ENCODE assay signal across 8 cellular contexts in genomic region chr18:54357082-54357659, GRCh38. TPM values are rescaled to one million over a fixed set of nuclear protein-coding genes. Genes with fewer than 3 reads are reported as not detected.
DNase-seq lines count a peak whose midpoint lies in the region; ATAC-seq, FAIRE-seq and TF ChIP-seq lines count a peak whose summit lies in the region.

No MANE protein-coding gene starts in this region.

- H3K36me3 ChIP-seq in BJ (ENCODE audit: control insufficient read depth, insufficient read depth, low read length), result no peaks in the 10 kb centered on the region
- no peaks in the 10 kb centered on the region for H3K36me3 ChIP-seq in left ventricle myocardium inferior
- H3K36me3 ChIP-seq in skeletal muscle satellite cell (ENCODE audit: insufficient read depth, low read length), result peaks cover 10% of the 10 kb centered on the region

- no peaks in the 10 kb centered on the region for H3K9me3 Mint-ChIP-seq in activated CD8-positive, alpha-beta T cell treated with anti-CD3 and anti-CD28 coated beads, Interleukin-2, amount 10 ng/mL, durations not matched to agents 7 days and 5 days (ENCODE audit: insufficient read depth)

- peak overlapping the region; percentile 93 for H3K4me3 Mint-ChIP-seq in activated CD8-positive, alpha-beta T cell treated with anti-CD3 and anti-CD28 coated beads, Interleukin-2, amount 10 ng/mL, durations not matched to agents 7 days and 5 days

- FAIRE-seq in GM19239 (lab: Jason Lieb, UNC), result peak; percentile 76

- ATAC-seq in HG03575 (IDR thresholded peaks at IDR 0.05; ENCODE audit: extremely low read depth, insufficient number of reproducible peaks, low FRiP score, unreplicated experiment), result peak; percentile 20
- ATAC-seq in activated CD8-positive, alpha-beta T cell treated with anti-CD3 and anti-CD28 coated beads, Interleukin-2, amount 10 ng/mL, durations not matched to agents 7 days and 5 days, result no peak

- H3K4me1 ChIP-seq in left ventricle myocardium inferior (peaks cover 25% of the 10 kb centered on the region), skeletal muscle satellite cell (ENCODE audit: control insufficient read depth, insufficient read depth, low read length) (peaks cover 18% of the 10 kb centered on the region)

- intact Hi-C loops in left ventricle myocardium inferior (cut with micrococcal nuclease), result no loop called here

- H3K27ac Mint-ChIP-seq in activated CD8-positive, alpha-beta T cell treated with anti-CD3 and anti-CD28 coated beads, Interleukin-2, amount 10 ng/mL, durations not matched to agents 7 days and 5 days, result peak overlapping the region; percentile 93

- TF ChIP-seq CTCF in BJ (IDR thresholded peaks at IDR 0.05; ENCODE audit: insufficient read depth, low read depth, low read length) (no peak), left ventricle myocardium inferior (IDR thresholded peaks at IDR 0.05; ENCODE audit: borderline replicate concordance) (no peak)

- H3K27me3 ChIP-seq in BJ (ENCODE audit: control insufficient read depth, insufficient read depth, low read length) (no peaks in the 10 kb centered on the region), left ventricle myocardium inferior (ENCODE audit: low read depth) (peaks cover 1% of the 10 kb centered on the region), skeletal muscle satellite cell (ENCODE audit: control insufficient read depth, insufficient read depth, low read length) (no peaks in the 10 kb centered on the region)

- DNase-seq in BJ (ENCODE audit: low read depth) (no peak), GM19239 (ENCODE audit: insufficient read length, low spot score) (no peak), left ventricle myocardium inferior (no peak), DMS 273 treated with DMSO at 0.1 percent for 48 hours (lab: John Stamatoyannopoulos, UW) (no peak)
- DNase-seq in activated CD8-positive, alpha-beta T cell treated with anti-CD3 and anti-CD28 coated beads, Interleukin-2, amount 10 ng/mL, durations not matched to agents 7 days and 5 days, result no peak
- no peak for DNase-seq in stimulated activated naive CD4-positive, alpha-beta T cell treated with Interleukin-2 at 50 U/mL for 16 hours (lab: John Stamatoyannopoulos, UW)

- CTCF ChIA-PET in BJ (lab: Yijun Ruan, JAX), result interaction anchor here (0.9 to 1.6 kb wide), 11 partner anchors 13 to 315 kb away, joined by 3 to 5 read pairs (median 3); no protein-coding TSS in a partner anchor
- CTCF ChIA-PET in activated CD8-positive, alpha-beta T cell treated with anti-CD3 and anti-CD28 coated beads, Interleukin-2, amount 10 ng/mL, durations not matched to agents 7 days and 5 days (lab: Charles Lee), result interaction anchor here (0.8 to 4.9 kb wide), 24 partner anchors 8 to 315 kb away, joined by 3 to 34 read pairs (median 4); partner anchors contain the start of genes MBD2 and POLI

- H3K36me3 Mint-ChIP-seq in activated CD8-positive, alpha-beta T cell treated with anti-CD3 and anti-CD28 coated beads, Interleukin-2, amount 10 ng/mL, durations not matched to agents 7 days and 5 days (ENCODE audit: low read depth), result peaks cover 16% of the 10 kb centered on the region

- POLR2A ChIA-PET in BJ (lab: Charles Lee), result interaction anchor here (0.5 kb wide), 1 partner anchor 12 kb away, joined by 3 read pairs; no protein-coding TSS in a partner anchor
- POLR2A ChIA-PET in activated CD8-positive, alpha-beta T cell treated with anti-CD3 and anti-CD28 coated beads, Interleukin-2, amount 10 ng/mL, durations not matched to agents 7 days and 5 days (lab: Charles Lee), result interaction anchor here (0.8 to 3.2 kb wide), 6 partner anchors 19 to 134 kb away, joined by 3 to 33 read pairs (median 6); partner anchors contain the start of genes MBD2 and POLI

- peak overlapping the region; percentile 85 for H3K4me2 ChIP-seq in skeletal muscle satellite cell (ENCODE audit: low read length)

- peak overlapping the region; percentile 86 for H3K9ac ChIP-seq in skeletal muscle satellite cell (ENCODE audit: low read depth, low read length)

- no peaks in the 10 kb centered on the region for H3K9me3 ChIP-seq in left ventricle myocardium inferior (replicated peaks)
- no peaks in the 10 kb centered on the region for H3K9me3 ChIP-seq in skeletal muscle satellite cell (replicated peaks; ENCODE audit: low read length)

- peaks cover 4% of the 10 kb centered on the region for H3K27me3 Mint-ChIP-seq in activated CD8-positive, alpha-beta T cell treated with anti-CD3 and anti-CD28 coated beads, Interleukin-2, amount 10 ng/mL, durations not matched to agents 7 days and 5 days (ENCODE audit: low read depth)

- H3K4me3 ChIP-seq in BJ (ENCODE audit: low read depth, low read length) (peak overlapping the region; percentile 80), left ventricle myocardium inferior (peak overlapping the region; percentile 86), skeletal muscle satellite cell (ENCODE audit: low read length) (peak overlapping the region; percentile 86)

- H3K27ac ChIP-seq in left ventricle myocardium inferior (replicated peaks), result peak overlapping the region; percentile 66

- H3K4me1 Mint-ChIP-seq in activated CD8-positive, alpha-beta T cell treated with anti-CD3 and anti-CD28 coated beads, Interleukin-2, amount 10 ng/mL, durations not matched to agents 7 days and 5 days (ENCODE audit: low read depth), result peaks cover 23% of the 10 kb centered on the region

RNA-seq across cellular contexts. Expression of gene STARD6, which starts 0.5 kb away (rescaled TPM):
- polyA plus RNA-seq in BJ (2011; rRNA removed), result not detected in 2 replicates
- polyA minus RNA-seq in BJ (2011; rRNA and poly(A)+ RNA removed), result not detected in 2 replicates
- not detected for total RNA-seq in activated CD8-positive, alpha-beta T cell treated with anti-CD3 and anti-CD28 coated beads, Interleukin-2, amount 10 ng/mL, durations not matched to agents 7 days and 5 days
- not detected for total RNA-seq in left ventricle myocardium inferior
- total RNA-seq in skeletal muscle satellite cell (2012; rRNA removed), result 0.22 TPM in 1 of 2 replicates, not detected in the other

RNA-seq across cellular contexts. Expression of gene C18orf54, which starts 0.5 kb away (rescaled TPM):
- 1.1 and 2.2 TPM in 2 replicates for polyA plus RNA-seq in BJ (2011; rRNA removed)
- 0.76 and 1.2 TPM in 2 replicates for polyA minus RNA-seq in BJ (2011; rRNA and poly(A)+ RNA removed)
- total RNA-seq in activated CD8-positive, alpha-beta T cell treated with anti-CD3 and anti-CD28 coated beads, Interleukin-2, amount 10 ng/mL, durations not matched to agents 7 days and 5 days, result 10 to 100 TPM; 10.9 to 11.9 TPM
- total RNA-seq in left ventricle myocardium inferior, result 1.4 TPM
- 2.8 TPM in 2 replicates for total RNA-seq in skeletal muscle satellite cell (2012; rRNA removed)
